ENCODE assay signal across 11 cellular contexts in the genomic region with DNA sequence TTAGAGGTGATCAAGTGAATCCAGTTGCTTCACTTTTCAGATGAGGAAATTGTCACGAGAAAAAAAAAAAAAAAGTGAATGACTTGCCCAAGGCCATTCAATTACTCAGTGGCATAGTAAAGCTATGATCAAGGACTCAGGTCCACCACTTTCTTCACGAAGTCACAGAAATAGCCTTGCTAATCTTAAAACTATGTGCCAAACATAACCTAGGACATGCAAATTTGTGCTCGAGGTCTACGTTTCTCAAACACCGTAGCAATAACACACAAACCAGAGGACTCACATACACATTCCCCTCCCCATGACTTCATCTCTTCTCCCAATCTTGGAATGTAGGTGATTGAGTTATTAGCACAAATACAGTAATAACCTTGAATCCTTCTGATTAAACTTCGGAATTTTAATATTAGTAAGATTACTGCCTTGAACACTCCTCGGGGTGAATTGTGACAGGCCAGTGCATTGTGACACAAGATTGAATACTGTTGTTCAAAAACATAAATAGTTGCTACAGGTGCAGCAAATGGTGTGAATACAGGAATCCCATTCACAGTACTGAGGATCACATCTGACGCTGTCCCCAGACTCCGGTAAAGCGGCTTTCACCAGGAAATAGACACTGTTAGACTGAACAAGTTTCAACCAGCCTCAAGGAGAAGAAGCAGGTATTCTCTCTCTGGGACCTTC. TPM values are rescaled to one million over a fixed set of nuclear protein-coding genes. Genes with fewer than 3 reads are reported as not detected.
A peak's percentile ranks its signal among the peaks of the same experiment; 100 is the strongest.
DNase-seq lines count a peak whose midpoint lies in the region; ATAC-seq and TF ChIP-seq lines count a peak whose summit lies in the region.
"Had no signal": no experiment of that assay in that cellular context is flagged by ENCODE, and none has a peak within 500 bp of the region (broad histone marks: within the 10 kb centered on the region; RNA-seq: fewer than 3 reads in every experiment).

No MANE protein-coding gene starts in this region.

- no peak overlapping the region for H3K14ac ChIP-seq in mesenchymal stem cell (ENCODE audit: low read length in 2 of 2)

- no peaks in the 10 kb centered on the region for H3K79me1 ChIP-seq in mesenchymal stem cell (replicated peaks; ENCODE audit: low read length, poor library complexity, severe bottlenecking)

- peak overlapping the region in 1 of 2 experiments; percentile 57 for H2BK12ac ChIP-seq in mesenchymal stem cell (ENCODE audit: low read length in 2 of 2)

- H3K9ac ChIP-seq in colonic mucosa (ENCODE audit: low read depth in 2 of 2, low read length in 2 of 2) (peak overlapping the region; percentile 24 to 99), mesenchymal stem cell (ENCODE audit: low read length) (peak overlapping the region; percentile 86)

- intact Hi-C loops in left ventricle myocardium superior (cut with micrococcal nuclease), result loop anchor here (10.0 kb wide), 1 partner anchor 94 kb away; no protein-coding TSS in a partner anchor
- intact Hi-C loops in colonic mucosa (cut with DNase I), result no loop called here

- no peak for DNase-seq in right atrium auricular region (ENCODE audit: low spot score)
- DNase-seq in left ventricle myocardium superior, result no peak
- DNase-seq in colonic mucosa, result peak; percentile 40
- peak; percentile 75 for DNase-seq in mesenchymal stem cell
- peak; percentile 47 for DNase-seq in ureter (ENCODE audit: low spot score)
- no peak for DNase-seq in GM13977 (ENCODE audit: low spot score)
- DNase-seq in NCI-H510A treated with DMSO at 0.1 percent for 48 hours (lab: John Stamatoyannopoulos, UW), result no peak
- no peak for DNase-seq in NOMO-1 treated with DMSO at 0.1 percent for 48 hours (lab: John Stamatoyannopoulos, UW; ENCODE audit: unreplicated experiment)
- DNase-seq: AML-193; stimulated activated naive CD4-positive, alpha-beta T cell had no signal

- peak overlapping the region; percentile 9 for H2BK5ac ChIP-seq in mesenchymal stem cell (ENCODE audit: low read depth, low read length, poor library complexity, severe bottlenecking)

- ATAC-seq in left ventricle myocardium superior, result no peak

- peak overlapping the region; percentile 55 for H2AK5ac ChIP-seq in mesenchymal stem cell (ENCODE audit: low read length, severe bottlenecking)

- no peak overlapping the region for H3K18ac ChIP-seq in mesenchymal stem cell (ENCODE audit: low read depth in 1 of 2, low read length in 2 of 2)

- no peak overlapping the region for H2BK15ac ChIP-seq in mesenchymal stem cell (ENCODE audit: low read depth, poor library complexity, severe bottlenecking)

- H3K9me3 ChIP-seq in right atrium auricular region (no peaks in the 10 kb centered on the region), colonic mucosa (no peaks in the 10 kb centered on the region), mesenchymal stem cell (ENCODE audit: control insufficient read depth, low read length) (no peaks in the 10 kb centered on the region)

- in situ Hi-C loops in GM13977 (cut with MboI; ENCODE audit: low pct_unique_long_range_greater_than_20kb, low sequenced_read_pairs, unreplicated experiment), result loop anchor here (10.0 kb wide), 1 partner anchor 284 kb away; no protein-coding TSS in a partner anchor

- no peak overlapping the region for H4K91ac ChIP-seq in mesenchymal stem cell (ENCODE audit: low read length)

- peak overlapping the region; percentile 86 for H3K4me2 ChIP-seq in mesenchymal stem cell (ENCODE audit: low read length, poor library complexity, severe bottlenecking)

- no peak overlapping the region for H3K4ac ChIP-seq in mesenchymal stem cell (ENCODE audit: low read depth in 1 of 2, low read length in 2 of 2)

- H3K27me3 ChIP-seq in right atrium auricular region (no peaks in the 10 kb centered on the region), colonic mucosa (no peaks in the 10 kb centered on the region), mesenchymal stem cell (ENCODE audit: control insufficient read depth in 1 of 2, insufficient read depth in 1 of 2, low read length in 2 of 2) (no peaks in the 10 kb centered on the region)
- H3K27me3 ChIP-seq: SJSA1 had no signal

- H3K4me1 ChIP-seq in right atrium auricular region (peaks cover 0 to 70% of the 10 kb centered on the region in 2 donors), colonic mucosa (no peaks in the 10 kb centered on the region), mesenchymal stem cell (ENCODE audit: control insufficient read depth, insufficient read depth, low read depth, low read length) (peaks cover 2% of the 10 kb centered on the region)

- H2AFZ ChIP-seq in mesenchymal stem cell (ENCODE audit: low read depth, low read length), result no peak overlapping the region

- H3K36me3 ChIP-seq in right atrium auricular region (no peaks in the 10 kb centered on the region), colonic mucosa (no peaks in the 10 kb centered on the region), mesenchymal stem cell (ENCODE audit: control insufficient read depth in 1 of 2, insufficient read depth in 2 of 2, low read depth in 1 of 2, low read length in 2 of 2) (no peaks in the 10 kb centered on the region)

- TF ChIP-seq CTCF in right atrium auricular region (IDR thresholded peaks at IDR 0.05) (no peak), colonic mucosa (IDR thresholded peaks at IDR 0.05) (no peak), GM13977 (IDR thresholded peaks at IDR 0.05; ENCODE audit: extremely low read depth, insufficient read depth, missing control alignments) (no peak)

- H2BK120ac ChIP-seq in mesenchymal stem cell (ENCODE audit: low read depth, low read length), result no peak overlapping the region

- 66% methylated on average over 10 of the region's 10 CpGs for WGBS in mesenchymal stem cell

- no peak overlapping the region for H4K8ac ChIP-seq in mesenchymal stem cell (ENCODE audit: low read length)

- H3K4me3 ChIP-seq in right atrium auricular region (peak overlapping the region in 1 of 2 donors; percentile 82), colonic mucosa (peak overlapping the region; percentile 74), mesenchymal stem cell (ENCODE audit: insufficient read depth in 1 of 2, low read depth in 1 of 2, low read length in 2 of 2) (peak overlapping the region in 1 of 2 experiments; percentile 90)
- H3K4me3 ChIP-seq: SJSA1 had no signal

- peak overlapping the region; percentile 52 to 82 for H3K27ac ChIP-seq in right atrium auricular region
- peak overlapping the region; percentile 91 for H3K27ac ChIP-seq in colonic mucosa
- H3K27ac ChIP-seq in mesenchymal stem cell (ENCODE audit: low read length, poor library complexity, severe bottlenecking), result peak overlapping the region; percentile 64
- H3K27ac ChIP-seq: SJSA1 had no signal

- no peak overlapping the region for H3K23ac ChIP-seq in mesenchymal stem cell (ENCODE audit: low read length in 2 of 2)

RNA-seq across cellular contexts. Expression of gene LGR4, which starts 3.8 kb away (rescaled TPM):
- total RNA-seq in right atrium auricular region, result 10 to 100 TPM; 31.1 to 40.6 TPM
- 43.5 TPM for total RNA-seq in left ventricle myocardium superior
- total RNA-seq in colonic mucosa, result 10 to 100 TPM; 88.2 to 94.5 TPM
- 9.9 TPM for polyA plus RNA-seq in mesenchymal stem cell (2013, experiment 1 of 2)
- polyA plus RNA-seq in mesenchymal stem cell (2013, experiment 2 of 2), result 10.9 TPM
- total RNA-seq in ureter, result 49.2 TPM

RNA-seq across cellular contexts. Expression of gene LIN7C, which starts 37.8 kb away (rescaled TPM):
- total RNA-seq in right atrium auricular region, result 10 to 100 TPM; 18.8 to 23.7 TPM
- 18.3 TPM for total RNA-seq in left ventricle myocardium superior
- total RNA-seq in colonic mucosa, result 10 to 100 TPM; 40.7 to 53.0 TPM
- 15.5 TPM for polyA plus RNA-seq in mesenchymal stem cell (2013, experiment 1 of 2)
- 16.2 TPM for polyA plus RNA-seq in mesenchymal stem cell (2013, experiment 2 of 2)
- 34.9 TPM for total RNA-seq in ureter

Comparison
In these comparisons a context has a peak if more than half of its experiments do, and no peak if none do; other contexts are left out.
1. DNase-seq: peak in colonic mucosa (single experiment), mesenchymal stem cell (single experiment) and ureter (single experiment); none in right atrium auricular region (single experiment), left ventricle myocardium superior (single experiment), GM13977 (single experiment), NCI-H510A treated with DMSO at 0.1 percent for 48 hours (single experiment) and NOMO-1 treated with DMSO at 0.1 percent for 48 hours (single experiment).
2. Peak in every context shown above with its lines, with median percentiles within 50 percentile points of each other: H3K27ac ChIP-seq.